ENCODE assay signal across 13 cellular contexts in genomic region chr6:90111387-90111786, GRCh38.
DNase-seq lines count a peak whose midpoint lies in the region; ATAC-seq lines count a peak whose summit lies in the region.
"Had no signal": no experiment of that assay in that cellular context is flagged by ENCODE, and none has a peak within 500 bp of the region (broad histone marks: within the 10 kb centered on the region; RNA-seq: fewer than 3 reads in every experiment).

No MANE protein-coding gene starts in this region.

- H3K9me3 ChIP-seq in thymus (ENCODE audit: control insufficient read depth) = no peaks in the 10 kb centered on the region
- H3K9me3 ChIP-seq in SJCRH30 (replicated peaks) = no peaks in the 10 kb centered on the region; the same call in 1 of the 2 replicates

- peak overlapping the region; percentile 88 for H3K27ac Mint-ChIP-seq in activated naive CD4-positive, alpha-beta T cell treated with anti-CD3 and anti-CD28 coated beads, Interleukin-2, amount 10 ng/mL, durations not matched to agents 7 days and 5 days
- H3K27ac Mint-ChIP-seq in activated CD4-positive, alpha-beta memory T cell treated with anti-CD3 and anti-CD28 coated beads, Interleukin-2, amount 10 ng/mL, durations not matched to agents 7 days and 5 days = peak overlapping the region; percentile 63
- H3K27ac Mint-ChIP-seq in immature natural killer cell = peak overlapping the region; percentile 8 to 73 (median 60)
- H3K27ac Mint-ChIP-seq: effector memory CD8-positive, alpha-beta T cell; nephron had no signal

- peak overlapping the region; percentile 19 for H3K4me3 Mint-ChIP-seq in activated naive CD4-positive, alpha-beta T cell treated with anti-CD3 and anti-CD28 coated beads, Interleukin-2, amount 10 ng/mL, durations not matched to agents 7 days and 5 days
- H3K4me3 Mint-ChIP-seq in activated CD4-positive, alpha-beta memory T cell treated with anti-CD3 and anti-CD28 coated beads, Interleukin-2, amount 10 ng/mL, durations not matched to agents 7 days and 5 days = no peak overlapping the region
- H3K4me3 Mint-ChIP-seq in immature natural killer cell = peak overlapping the region in 2 of 5 donors; percentile 20 to 41
- H3K4me3 Mint-ChIP-seq: nephron had no signal

- CTCF ChIA-PET in activated naive CD4-positive, alpha-beta T cell treated with anti-CD3 and anti-CD28 coated beads, Interleukin-2, amount 10 ng/mL, durations not matched to agents 7 days and 5 days (lab: Charles Lee) = interaction anchor here (1.0 to 4.7 kb wide), 3 partner anchors 24 to 171 kb away, joined by 3 to 27 read pairs (median 3); no protein-coding TSS in a partner anchor
- CTCF ChIA-PET in activated CD4-positive, alpha-beta memory T cell treated with anti-CD3 and anti-CD28 coated beads, Interleukin-2, amount 10 ng/mL, durations not matched to agents 7 days and 5 days (lab: Charles Lee) = interaction anchor here (1.5 to 2.1 kb wide), 3 partner anchors 171 to 368 kb away, joined by 5 to 13 read pairs (median 5); no protein-coding TSS in a partner anchor

- 90% methylated on average over 2 of the region's 2 CpGs for WGBS in thymus

- no peak for ATAC-seq in GM21529 (IDR thresholded peaks at IDR 0.05; ENCODE audit: unreplicated experiment)

- H3K4me1 ChIP-seq in thymus (ENCODE audit: control insufficient read depth, insufficient read depth, low read length) (peaks cover 19% of the 10 kb centered on the region), SJCRH30 (no peaks in the 10 kb centered on the region)

- peaks cover 73% of the 10 kb centered on the region for H3K4me1 Mint-ChIP-seq in activated naive CD4-positive, alpha-beta T cell treated with anti-CD3 and anti-CD28 coated beads, Interleukin-2, amount 10 ng/mL, durations not matched to agents 7 days and 5 days
- H3K4me1 Mint-ChIP-seq in activated CD4-positive, alpha-beta memory T cell treated with anti-CD3 and anti-CD28 coated beads, Interleukin-2, amount 10 ng/mL, durations not matched to agents 7 days and 5 days = peaks cover 52% of the 10 kb centered on the region
- H3K4me1 Mint-ChIP-seq in immature natural killer cell = peaks cover 34 to 47% of the 10 kb centered on the region in 2 donors
- H3K4me1 Mint-ChIP-seq: nephron had no signal

- no peak overlapping the region for H3K4me3 ChIP-seq in thymus (ENCODE audit: low read length)
- no peak overlapping the region for H3K4me3 ChIP-seq in SJCRH30

- no peaks in the 10 kb centered on the region for H3K27me3 ChIP-seq in thymus (ENCODE audit: control insufficient read depth, insufficient read depth)
- H3K27me3 ChIP-seq in SJCRH30 = no peaks in the 10 kb centered on the region

- POLR2A ChIA-PET in activated CD4-positive, alpha-beta memory T cell treated with anti-CD3 and anti-CD28 coated beads, Interleukin-2, amount 10 ng/mL, durations not matched to agents 7 days and 5 days (lab: Charles Lee) = interaction anchor here (0.8 to 4.9 kb wide), 3 partner anchors 28 to 176 kb away, joined by 3 to 27 read pairs (median 3); no protein-coding TSS in a partner anchor

- H3K36me3 ChIP-seq in thymus (ENCODE audit: control insufficient read depth, insufficient read depth) = no peaks in the 10 kb centered on the region
- no peaks in the 10 kb centered on the region for H3K36me3 ChIP-seq in SJCRH30

- peaks cover 41% of the 10 kb centered on the region for H3K9me3 Mint-ChIP-seq in activated naive CD4-positive, alpha-beta T cell treated with anti-CD3 and anti-CD28 coated beads, Interleukin-2, amount 10 ng/mL, durations not matched to agents 7 days and 5 days
- peaks cover 28% of the 10 kb centered on the region for H3K9me3 Mint-ChIP-seq in activated CD4-positive, alpha-beta memory T cell treated with anti-CD3 and anti-CD28 coated beads, Interleukin-2, amount 10 ng/mL, durations not matched to agents 7 days and 5 days
- H3K9me3 Mint-ChIP-seq in immature natural killer cell = peaks cover 0 to 14% (median 11%) of the 10 kb centered on the region in 6 donors

- no peak for DNase-seq in activated naive CD4-positive, alpha-beta T cell treated with anti-CD3 and anti-CD28 coated beads, Interleukin-2, amount 10 ng/mL, durations not matched to agents 7 days and 5 days
- DNase-seq in activated naive CD4-positive, alpha-beta T cell (lab: John Stamatoyannopoulos, UW) = no peak
- no peak for DNase-seq in activated CD4-positive, alpha-beta memory T cell treated with anti-CD3 and anti-CD28 coated beads, Interleukin-2, amount 10 ng/mL, durations not matched to agents 7 days and 5 days
- DNase-seq in immature natural killer cell (no peak), SJCRH30 (no peak), cerebellar cortex (ENCODE audit: low spot score) (no peak)
- DNase-seq: NCI-H1694 treated with DMSO at 0.1 percent for 48 hours, posterior cingulate gyrus, trophoblast cell had no signal

- H3K27ac ChIP-seq in thymus (ENCODE audit: low read depth) (peak overlapping the region; percentile 49), SJCRH30 (no peak overlapping the region)

- no peaks in the 10 kb centered on the region for H3K27me3 Mint-ChIP-seq in activated naive CD4-positive, alpha-beta T cell treated with anti-CD3 and anti-CD28 coated beads, Interleukin-2, amount 10 ng/mL, durations not matched to agents 7 days and 5 days
- peaks cover 18% of the 10 kb centered on the region for H3K27me3 Mint-ChIP-seq in activated CD4-positive, alpha-beta memory T cell treated with anti-CD3 and anti-CD28 coated beads, Interleukin-2, amount 10 ng/mL, durations not matched to agents 7 days and 5 days
- H3K27me3 Mint-ChIP-seq in immature natural killer cell (ENCODE audit: low read depth in 3 of 3) = peaks cover 0 to 11% (median 9%) of the 10 kb centered on the region in 3 donors

- H3K36me3 Mint-ChIP-seq in activated naive CD4-positive, alpha-beta T cell treated with anti-CD3 and anti-CD28 coated beads, Interleukin-2, amount 10 ng/mL, durations not matched to agents 7 days and 5 days = peaks cover 63% of the 10 kb centered on the region
- H3K36me3 Mint-ChIP-seq in activated CD4-positive, alpha-beta memory T cell treated with anti-CD3 and anti-CD28 coated beads, Interleukin-2, amount 10 ng/mL, durations not matched to agents 7 days and 5 days (ENCODE audit: low read depth) = peaks cover 44% of the 10 kb centered on the region
- peaks cover 8 to 14% (median 10%) of the 10 kb centered on the region in 3 donors for H3K36me3 Mint-ChIP-seq in immature natural killer cell
